25 cellular contexts compared by ENCODE assay signal in the genomic region with DNA sequence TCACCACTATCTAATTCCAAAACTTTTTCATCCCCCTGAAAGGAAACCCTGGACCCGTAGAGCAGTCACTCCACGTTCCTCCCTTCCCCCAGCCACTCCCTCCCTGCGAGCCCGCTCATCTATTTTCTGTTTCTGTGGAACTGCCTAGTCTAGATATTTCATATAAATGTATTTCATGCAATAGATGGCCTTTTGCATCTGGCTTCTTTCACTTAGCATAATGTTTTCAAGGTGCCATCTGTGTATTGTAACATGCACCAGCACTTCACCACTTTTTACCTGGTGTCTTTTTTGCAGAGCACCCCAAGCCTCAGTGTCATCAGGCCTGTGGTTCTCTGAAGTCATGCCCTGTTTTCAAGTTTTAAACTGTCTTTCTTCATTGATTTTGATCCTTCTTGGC. TPM values are rescaled to one million over a fixed set of nuclear protein-coding genes. Genes with fewer than 3 reads are reported as not detected.
A peak's percentile ranks its signal among the peaks of the same experiment; 100 is the strongest.
DNase-seq lines count a peak whose midpoint lies in the region; ATAC-seq and TF ChIP-seq lines count a peak whose summit lies in the region.
"Had no signal": no experiment of that assay in that cellular context is flagged by ENCODE, and none has a peak within 500 bp of the region (broad histone marks: within the 10 kb centered on the region; RNA-seq: fewer than 3 reads in every experiment).

No MANE protein-coding gene starts in this region.

- H3K4me3 Mint-ChIP-seq in GM23338 = peak overlapping the region; percentile 76
- H3K4me3 Mint-ChIP-seq: activated CD8-positive, alpha-beta T cell treated with anti-CD3 and anti-CD28 coated beads, Interleukin-2, amount 10 ng/mL, durations not matched to agents 7 days and 5 days; activated naive CD4-positive, alpha-beta T cell treated with anti-CD3 and anti-CD28 coated beads for 36 hours; CD4-positive, CD25-positive, alpha-beta regulatory T cell; naive thymus-derived CD4-positive, alpha-beta T cell; T-helper 2 cell treated with Interferon-gamma antibody and Interleukin-4, amounts not matched to agents 5 μg/mL and 100 μg/mL, for 36 hours had no signal

- H3K36me3 ChIP-seq in GM23338 (ENCODE audit: insufficient read depth) = no peaks in the 10 kb centered on the region
- no peaks in the 10 kb centered on the region for H3K36me3 ChIP-seq in ascending aorta
- H3K36me3 ChIP-seq: upper lobe of right lung had no signal

- H3K9me3 Mint-ChIP-seq in GM23338 = no peaks in the 10 kb centered on the region
- H3K9me3 Mint-ChIP-seq: activated naive CD4-positive, alpha-beta T cell treated with anti-CD3 and anti-CD28 coated beads for 36 hours; T-helper 2 cell treated with Interferon-gamma antibody and Interleukin-4, amounts not matched to agents 5 μg/mL and 100 μg/mL, for 36 hours had no signal

- H3K36me3 Mint-ChIP-seq in GM23338 (ENCODE audit: low read depth) = peaks cover 24% of the 10 kb centered on the region
- H3K36me3 Mint-ChIP-seq: CD4-positive, CD25-positive, alpha-beta regulatory T cell; naive thymus-derived CD4-positive, alpha-beta T cell had no signal

- H2AFZ ChIP-seq in GM23338 = no peak overlapping the region
- H2AFZ ChIP-seq: hepatocyte had no signal

- ATAC-seq in GM23338 = peak; percentile 4; the same call in 1 of the 3 replicates
- peak; percentile 43 for ATAC-seq in sciatic nerve
- ATAC-seq in HG02852 (IDR thresholded peaks at IDR 0.05; ENCODE audit: unreplicated experiment) = no peak
- ATAC-seq: activated CD8-positive, alpha-beta T cell treated with anti-CD3 and anti-CD28 coated beads, Interleukin-2, amount 10 ng/mL, durations not matched to agents 7 days and 5 days; naive thymus-derived CD4-positive, alpha-beta T cell; psoas muscle had no signal

- peaks cover 78% of the 10 kb centered on the region for H3K79me2 ChIP-seq in GM23338 (replicated peaks; ENCODE audit: insufficient read depth)

- no peaks in the 10 kb centered on the region; the same call in 1 of the 2 replicates for H4K20me1 ChIP-seq in GM23338 (replicated peaks; ENCODE audit: insufficient read depth)

- H3K27ac ChIP-seq in GM23338 (ENCODE audit: low read depth) = peak overlapping the region; percentile 98
- H3K27ac ChIP-seq in ascending aorta = peak overlapping the region; percentile 75 to 76
- H3K27ac ChIP-seq: hepatocyte, KMS-11, psoas muscle had no signal

- no peaks in the 10 kb centered on the region for H3K9me3 ChIP-seq in ascending aorta
- no peaks in the 10 kb centered on the region for H3K9me3 ChIP-seq in iPS-18c (ENCODE audit: control insufficient read depth, insufficient read depth, low read length)
- H3K9me3 ChIP-seq: psoas muscle, upper lobe of right lung had no signal

- peaks cover 81% of the 10 kb centered on the region for H3K4me1 Mint-ChIP-seq in GM23338
- H3K4me1 Mint-ChIP-seq: CD4-positive, CD25-positive, alpha-beta regulatory T cell; naive thymus-derived CD4-positive, alpha-beta T cell had no signal

- H3F3A ChIP-seq in GM23338 (replicated peaks; ENCODE audit: low read depth) = peaks cover 24% of the 10 kb centered on the region

- H3K4me1 ChIP-seq in GM23338 (ENCODE audit: insufficient read depth) (peaks cover 78% of the 10 kb centered on the region), ascending aorta (peaks cover 4 to 25% of the 10 kb centered on the region in 2 donors)
- H3K4me1 ChIP-seq: psoas muscle had no signal

- H3K27ac Mint-ChIP-seq in GM23338 = peak overlapping the region; percentile 98
- H3K27ac Mint-ChIP-seq: activated CD8-positive, alpha-beta T cell treated with anti-CD3 and anti-CD28 coated beads, Interleukin-2, amount 10 ng/mL, durations not matched to agents 7 days and 5 days; activated naive CD4-positive, alpha-beta T cell treated with anti-CD3 and anti-CD28 coated beads for 36 hours; CD4-positive, CD25-positive, alpha-beta regulatory T cell; naive thymus-derived CD4-positive, alpha-beta T cell; T-helper 2 cell treated with Interferon-gamma antibody and Interleukin-4, amounts not matched to agents 5 μg/mL and 100 μg/mL, for 36 hours had no signal

- H3K4me2 ChIP-seq in GM23338 = peak overlapping the region; percentile 78
- H3K4me2 ChIP-seq: hepatocyte, KMS-11 had no signal

- no peaks in the 10 kb centered on the region for H3K27me3 Mint-ChIP-seq in GM23338 (ENCODE audit: insufficient read depth, low read depth, poor library complexity)

- no peak for TF ChIP-seq CTCF in GM23338 (conservative IDR thresholded peaks at IDR 0.05; ENCODE audit: low read depth in 2 of 2)
- no peak for TF ChIP-seq CTCF in ascending aorta (IDR thresholded peaks at IDR 0.05)

- no peak for DNase-seq in GM23338 (ENCODE audit: low spot score)
- no peak for DNase-seq in ascending aorta (ENCODE audit: low spot score in 2 of 2)
- no peak for DNase-seq in sciatic nerve (ENCODE audit: low spot score)
- no peak for DNase-seq in putamen (ENCODE audit: low spot score)
- no peak for DNase-seq in GM19238 (ENCODE audit: insufficient read length, low spot score)
- no peak for DNase-seq in activated CD4-positive, alpha-beta T cell treated with anti-CD3 and anti-CD28 coated beads, Interleukin-2, amount 50 U/mL, for 4 hours
- DNase-seq: activated CD8-positive, alpha-beta T cell treated with anti-CD3 and anti-CD28 coated beads, Interleukin-2, amount 10 ng/mL, durations not matched to agents 7 days and 5 days; activated naive CD4-positive, alpha-beta T cell treated with anti-CD3 and anti-CD28 coated beads for 36 hours; CD4-positive, CD25-positive, alpha-beta regulatory T cell; cerebellar nuclear complex; GF-D8; MM.1S; naive thymus-derived CD4-positive, alpha-beta T cell; NCI-H2029; NCI-H526 treated with DMSO at 0.1 percent for 48 hours; NK-92 treated with Interleukin-12 subunit alpha and Interleukin-12 subunit beta, amount 100 ng/mL, for 24 hours; psoas muscle; SHP77 treated with DMSO at 0.1 percent for 48 hours; stimulated activated CD4-positive, alpha-beta T cell treated with anti-CD3 and anti-CD28 coated beads, Interleukin-4, amount 100 ng/mL, for 24 hours; upper lobe of right lung had no signal

- peak overlapping the region; percentile 51 for H3K4me3 ChIP-seq in GM23338
- no peak overlapping the region for H3K4me3 ChIP-seq in ascending aorta
- peak overlapping the region; percentile 34 for H3K4me3 ChIP-seq in iPS-18c (ENCODE audit: insufficient read depth, low read depth, low read length)
- H3K4me3 ChIP-seq: hepatocyte, psoas muscle, upper lobe of right lung had no signal

- intact Hi-C loops in ascending aorta (cut with DNase I) = no loop called here
- intact Hi-C loops in sciatic nerve (cut with DNase I) = loop anchor here (5.0 kb wide), 1 partner anchor 40 kb away; no protein-coding TSS in a partner anchor

- H3K9me2 ChIP-seq in GM23338 (ENCODE audit: insufficient read depth) = no peaks in the 10 kb centered on the region

- H3K27me3 ChIP-seq in GM23338 (ENCODE audit: insufficient read depth) (no peaks in the 10 kb centered on the region), ascending aorta (no peaks in the 10 kb centered on the region)
- H3K27me3 ChIP-seq: hepatocyte, upper lobe of right lung had no signal

TF ChIP-seq in GM23338, 12 proteins besides CTCF, POLR2A, EP300 and RAD21:
- TF ChIP-seq STAT1 (IDR thresholded peaks at IDR 0.05; ENCODE audit: unreplicated experiment) = no peak
- TF ChIP-seq, protein P1, sequence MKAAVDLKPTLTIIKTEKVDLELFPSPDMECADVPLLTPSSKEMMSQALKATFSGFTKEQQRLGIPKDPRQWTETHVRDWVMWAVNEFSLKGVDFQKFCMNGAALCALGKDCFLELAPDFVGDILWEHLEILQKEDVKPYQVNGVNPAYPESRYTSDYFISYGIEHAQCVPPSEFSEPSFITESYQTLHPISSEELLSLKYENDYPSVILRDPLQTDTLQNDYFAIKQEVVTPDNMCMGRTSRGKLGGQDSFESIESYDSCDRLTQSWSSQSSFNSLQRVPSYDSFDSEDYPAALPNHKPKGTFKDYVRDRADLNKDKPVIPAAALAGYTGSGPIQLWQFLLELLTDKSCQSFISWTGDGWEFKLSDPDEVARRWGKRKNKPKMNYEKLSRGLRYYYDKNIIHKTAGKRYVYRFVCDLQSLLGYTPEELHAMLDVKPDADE (IDR thresholded peaks at IDR 0.05) = no peak
- no peak for TF ChIP-seq JUNB (IDR thresholded peaks at IDR 0.05; ENCODE audit: unreplicated experiment)
- TF ChIP-seq ZNF331 (CRISPR knock-in tag; IDR thresholded peaks at IDR 0.05; ENCODE audit: low read depth) = no peak

RNA-seq across cellular contexts. Expression of a gene that starts 10.7 kb away (rescaled TPM):
- total RNA-seq in GM23338 (2014; rRNA removed; shearing (Covaris generic)) = 57.8 and 58.0 TPM in 2 replicates
- 19.4 and 20.0 TPM in 2 replicates for polyA plus RNA-seq in GM23338 (2016; fragmentation: Nextera tagmentation; extraction: Ambion mirVana)
- total RNA-seq in ascending aorta = 3.5 TPM
- total RNA-seq in sciatic nerve = 38.1 TPM
- total RNA-seq: activated CD8-positive, alpha-beta T cell treated with anti-CD3 and anti-CD28 coated beads, Interleukin-2, amount 10 ng/mL, durations not matched to agents 7 days and 5 days; activated naive CD4-positive, alpha-beta T cell treated with anti-CD3 and anti-CD28 coated beads for 36 hours; CD4-positive, CD25-positive, alpha-beta regulatory T cell; naive thymus-derived CD4-positive, alpha-beta T cell had no signal
- polyA plus RNA-seq: CD4-positive, CD25-positive, alpha-beta regulatory T cell; naive thymus-derived CD4-positive, alpha-beta T cell had no signal

Comparison
In these comparisons a context has a peak if more than half of its experiments do, and no peak if none do; other contexts are left out.
1. H3K4me3 ChIP-seq: peak in GM23338 (single experiment) and iPS-18c (single experiment); none in ascending aorta (0 of 2).